ENCODE assay signal across 25 cellular contexts in genomic region chr4:98000940-98001339, GRCh38.
"Had no signal": no experiment of that assay in that cellular context is flagged by ENCODE, and none has a peak within 500 bp of the region (broad histone marks: within the 10 kb centered on the region; RNA-seq: fewer than 3 reads in every experiment).

No MANE protein-coding gene starts in this region.

- H3K4me3 ChIP-seq: colonic mucosa, coronary artery, dorsolateral prefrontal cortex, esophagus muscularis mucosa, esophagus squamous epithelium, gastrocnemius medialis, gastroesophageal sphincter, heart left ventricle, heart right ventricle, hepatocyte had no signal

- H2AFZ ChIP-seq: hepatocyte had no signal

- H3K27ac ChIP-seq: colonic mucosa, coronary artery, dorsolateral prefrontal cortex, epithelial cell of prostate, esophagus muscularis mucosa, esophagus squamous epithelium, foreskin keratinocyte, gastrocnemius medialis, gastroesophageal sphincter, heart left ventricle, heart right ventricle, hepatocyte had no signal

- ATAC-seq: effector memory CD8-positive, alpha-beta T cell; esophagus mucosa; foreskin keratinocyte; gastrocnemius medialis; gastroesophageal sphincter; heart left ventricle; heart right ventricle had no signal

- H3K36me3 ChIP-seq: colonic mucosa, esophagus muscularis mucosa, esophagus squamous epithelium, gastrocnemius medialis, gastroesophageal sphincter, heart left ventricle, heart right ventricle had no signal

- H3K4me1 ChIP-seq: colonic mucosa, esophagus muscularis mucosa, esophagus squamous epithelium, foreskin keratinocyte, gastrocnemius medialis, gastroesophageal sphincter, heart left ventricle, heart right ventricle had no signal

- H3K4me2 ChIP-seq: hepatocyte had no signal

- H3K27me3 ChIP-seq: colonic mucosa, dorsolateral prefrontal cortex, esophagus muscularis mucosa, esophagus squamous epithelium, foreskin keratinocyte, gastrocnemius medialis, gastroesophageal sphincter, heart left ventricle, heart right ventricle, hepatocyte had no signal

- H3K79me2 ChIP-seq: hepatocyte had no signal

- H3K9me3 ChIP-seq: colonic mucosa, esophagus squamous epithelium, gastrocnemius medialis had no signal

- DNase-seq: colonic mucosa; cortex of kidney; dermis blood vessel endothelial cell; dorsolateral prefrontal cortex; effector CD4-positive, alpha-beta T cell; effector CD8-positive, alpha-beta T cell; effector memory CD4-positive, alpha-beta T cell; effector memory CD8-positive, alpha-beta T cell; endodermal cell; erythroblast; esophagus squamous epithelium; foreskin fibroblast; foreskin keratinocyte; foreskin melanocyte; gastrocnemius medialis; glutamatergic neuron; head of caudate nucleus; heart left ventricle; heart right ventricle had no signal
